In genomic region chr1:194533641-194534040, GRCh38 we compare ENCODE assay signal across 24 cellular contexts.
"Had no signal": no experiment of that assay in that cellular context is flagged by ENCODE, and none has a peak within 500 bp of the region (broad histone marks: within the 10 kb centered on the region; RNA-seq: fewer than 3 reads in every experiment).

No MANE protein-coding gene starts in this region.

- H3K36me3 Mint-ChIP-seq: activated naive CD4-positive, alpha-beta T cell treated with anti-CD3 and anti-CD28 coated beads, Interleukin-2, amount 10 ng/mL, durations not matched to agents 7 days and 5 days; natural killer cell treated with Interleukin-12 subunit alpha and Interleukin-12 subunit beta and Interleukin-15 and Interleukin-18, amount 100 ng/mL, for 72 hours; stimulated activated memory B cell treated with anti-CD40 and anti-IgM and Interleukin-4, amounts not matched to agents 10 μg/mL and 1 μg/mL and 100 μg/mL, for 72 hours had no signal

- FAIRE-seq: endometrium, pancreas had no signal

- H3K27me3 Mint-ChIP-seq: activated naive CD4-positive, alpha-beta T cell treated with anti-CD3 and anti-CD28 coated beads, Interleukin-2, amount 10 ng/mL, durations not matched to agents 7 days and 5 days; activated naive CD8-positive, alpha-beta T cell treated with anti-CD3 and anti-CD28 coated beads, Interleukin-2, amount 50 U/mL, for 24 hours; natural killer cell treated with Interleukin-12 subunit alpha and Interleukin-12 subunit beta and Interleukin-15 and Interleukin-18, amount 100 ng/mL, for 72 hours; stimulated activated memory B cell treated with anti-CD40 and anti-IgM and Interleukin-4, amounts not matched to agents 10 μg/mL and 1 μg/mL and 100 μg/mL, for 72 hours had no signal

- H3K4me3 Mint-ChIP-seq: activated naive CD4-positive, alpha-beta T cell treated with anti-CD3 and anti-CD28 coated beads, Interleukin-2, amount 10 ng/mL, durations not matched to agents 7 days and 5 days; activated naive CD8-positive, alpha-beta T cell treated with anti-CD3 and anti-CD28 coated beads, Interleukin-2, amount 50 U/mL, for 24 hours; mesothelial cell of epicardium; natural killer cell treated with Interleukin-12 subunit alpha and Interleukin-12 subunit beta and Interleukin-15 and Interleukin-18, amount 100 ng/mL, for 72 hours; stimulated activated memory B cell treated with anti-CD40 and anti-IgM and Interleukin-4, amounts not matched to agents 10 μg/mL and 1 μg/mL and 100 μg/mL, for 72 hours had no signal

- DNase-seq: activated CD4-positive, alpha-beta T cell treated with anti-CD3 and anti-CD28 coated beads, Interleukin-2, amount 50 U/mL, for 1 hour; activated CD8-positive, alpha-beta memory T cell treated with anti-CD3 and anti-CD28 coated beads, Interleukin-2, amount 50 U/mL, for 4 hours; activated effector memory CD4-positive, alpha-beta T cell treated with Interleukin-2 at 50 U/mL for 16 hours; activated naive CD4-positive, alpha-beta T cell treated with anti-CD3 and anti-CD28 coated beads, Interleukin-2, amount 10 ng/mL, durations not matched to agents 7 days and 5 days; activated naive CD8-positive, alpha-beta T cell treated with anti-CD3 and anti-CD28 coated beads, Interleukin-2, amount 50 U/mL, for 24 hours; activated T-cell treated with anti-CD3 and anti-CD28 coated beads, Interleukin-2, amount 50 U/mL, for 48 hours; anterior cingulate cortex; cortex of kidney; pancreas; stimulated activated CD4-positive, alpha-beta T cell treated with anti-CD3 and anti-CD28 coated beads, Interleukin-4, amount 100 ng/mL, for 4 hours; T-helper 1 cell; T1000; upper lobe of right lung had no signal

- H3K36me3 ChIP-seq: neutrophil, pancreas, upper lobe of right lung had no signal

- H3K27ac Mint-ChIP-seq: activated naive CD4-positive, alpha-beta T cell treated with anti-CD3 and anti-CD28 coated beads, Interleukin-2, amount 10 ng/mL, durations not matched to agents 7 days and 5 days; activated naive CD8-positive, alpha-beta T cell treated with anti-CD3 and anti-CD28 coated beads, Interleukin-2, amount 50 U/mL, for 24 hours; mesothelial cell of epicardium; natural killer cell treated with Interleukin-12 subunit alpha and Interleukin-12 subunit beta and Interleukin-15 and Interleukin-18, amount 100 ng/mL, for 72 hours; stimulated activated memory B cell treated with anti-CD40 and anti-IgM and Interleukin-4, amounts not matched to agents 10 μg/mL and 1 μg/mL and 100 μg/mL, for 72 hours had no signal

- H3K4me2 ChIP-seq: smooth muscle cell had no signal

- H3K4me1 Mint-ChIP-seq: activated naive CD4-positive, alpha-beta T cell treated with anti-CD3 and anti-CD28 coated beads, Interleukin-2, amount 10 ng/mL, durations not matched to agents 7 days and 5 days; activated naive CD8-positive, alpha-beta T cell treated with anti-CD3 and anti-CD28 coated beads, Interleukin-2, amount 50 U/mL, for 24 hours; stimulated activated memory B cell treated with anti-CD40 and anti-IgM and Interleukin-4, amounts not matched to agents 10 μg/mL and 1 μg/mL and 100 μg/mL, for 72 hours had no signal

- H3K27me3 ChIP-seq: neutrophil, pancreas, upper lobe of right lung had no signal

- H3K4me3 ChIP-seq: lung, pancreas, smooth muscle cell, upper lobe of right lung had no signal

- H3K9me3 Mint-ChIP-seq: activated naive CD4-positive, alpha-beta T cell treated with anti-CD3 and anti-CD28 coated beads, Interleukin-2, amount 10 ng/mL, durations not matched to agents 7 days and 5 days; activated naive CD8-positive, alpha-beta T cell treated with anti-CD3 and anti-CD28 coated beads, Interleukin-2, amount 50 U/mL, for 24 hours; stimulated activated memory B cell treated with anti-CD40 and anti-IgM and Interleukin-4, amounts not matched to agents 10 μg/mL and 1 μg/mL and 100 μg/mL, for 72 hours had no signal

- ATAC-seq: activated CD4-positive, CD25-positive, alpha-beta regulatory T cell treated with anti-CD3 and anti-CD28 coated beads, Interleukin-2, amount 50 U/mL, for 24 hours; activated naive CD8-positive, alpha-beta T cell treated with anti-CD3 and anti-CD28 coated beads, Interleukin-2, amount 50 U/mL, for 24 hours; esophagus mucosa; left lobe of liver; natural killer cell treated with Interleukin-12 subunit alpha and Interleukin-12 subunit beta and Interleukin-15 and Interleukin-18, amount 100 ng/mL, for 72 hours; pancreas; sciatic nerve; stimulated activated memory B cell treated with anti-CD40 and anti-IgM and Interleukin-4, amounts not matched to agents 10 μg/mL and 1 μg/mL and 100 μg/mL, for 72 hours; upper lobe of right lung had no signal

- H3K9me3 ChIP-seq: neutrophil, pancreas, upper lobe of right lung had no signal

- H3K27ac ChIP-seq: neutrophil, pancreas, upper lobe of right lung had no signal

- H3K4me1 ChIP-seq: pancreas, upper lobe of right lung had no signal
